1 cellular context compared by ENCODE assay signal in the genomic region with DNA sequence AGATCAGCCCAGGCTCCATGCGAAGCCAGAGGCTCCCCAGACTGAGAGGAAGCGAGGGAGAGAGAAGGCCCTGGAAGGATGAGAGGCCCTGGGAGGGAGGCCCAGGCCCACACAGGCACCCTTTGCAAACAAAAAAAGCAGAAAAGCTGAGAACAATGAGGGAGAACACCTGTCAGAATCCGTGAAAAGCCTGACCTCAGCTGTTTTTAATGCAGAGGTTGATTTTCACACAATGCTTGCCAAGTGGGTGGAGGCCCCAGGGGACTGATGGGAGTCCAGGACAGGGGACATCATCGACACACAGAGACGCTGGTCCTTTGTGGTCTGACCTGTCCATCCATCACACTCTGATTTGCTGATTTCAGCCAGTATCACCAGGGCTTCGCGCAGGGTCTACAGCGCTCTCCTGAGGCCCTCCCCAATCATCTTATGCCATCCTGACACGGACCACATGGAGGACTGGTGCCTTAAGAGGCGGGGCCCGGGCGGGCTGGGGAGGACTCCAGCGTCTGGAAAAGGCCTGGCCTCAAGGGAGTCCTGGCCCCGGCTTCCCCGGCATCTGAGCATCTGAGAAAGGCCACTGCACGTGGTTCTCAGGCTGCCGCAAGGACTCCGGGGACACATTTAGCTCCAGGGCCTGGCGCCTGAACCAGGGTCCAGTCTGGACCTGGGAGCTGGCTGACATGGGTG.
TF ChIP-seq lines count a peak whose summit lies in the region.

No MANE protein-coding gene starts in this region.

TF ChIP-seq in GM12878, 131 proteins besides CTCF, POLR2A, EP300 and RAD21:
- TF ChIP-seq NR2F1 (conservative IDR thresholded peaks at IDR 0.05) (peak; percentile 48; the same call in 1 of the 2 replicates), MEF2B (IDR thresholded peaks at IDR 0.05; ENCODE audit: partially characterized antibody, poor library complexity, severe bottlenecking) (peak; percentile 89), GABPA (IDR thresholded peaks at IDR 0.05; ENCODE audit: low read depth) (no peak), CBX3 (IDR thresholded peaks at IDR 0.05; ENCODE audit: borderline replicate concordance, low read depth) (no peak), IKZF1 (conservative IDR thresholded peaks at IDR 0.05) (peak; percentile 40; the same call in 1 of the 2 replicates), TARDBP (IDR thresholded peaks at IDR 0.05; ENCODE audit: borderline replicate concordance) (no peak), HCFC1 (IDR thresholded peaks at IDR 0.05; ENCODE audit: low read length) (no peak), SIN3A (IDR thresholded peaks at IDR 0.05; ENCODE audit: low read depth, low read length) (no peak), IRF4 (IDR thresholded peaks at IDR 0.05; ENCODE audit: low read depth, low read length) (no peak), MTA2 (IDR thresholded peaks at IDR 0.05; ENCODE audit: low read depth) (peak; percentile 43; the same call in 1 of the 2 replicates), CHD1 (IDR thresholded peaks at IDR 0.05; ENCODE audit: low read depth, low read length) (no peak), ZNF207 (IDR thresholded peaks at IDR 0.05; ENCODE audit: borderline replicate concordance) (no peak), HDAC2 (IDR thresholded peaks at IDR 0.05) (no peak), BHLHE40 (IDR thresholded peaks at IDR 0.05; ENCODE audit: borderline replicate concordance in 1 of 2, low read depth in 2 of 2, low read length in 1 of 2) (peak in 1 of 2 experiments; percentile 20; a peak in 1 of 4 replicates)
- TF ChIP-seq, protein P1, sequence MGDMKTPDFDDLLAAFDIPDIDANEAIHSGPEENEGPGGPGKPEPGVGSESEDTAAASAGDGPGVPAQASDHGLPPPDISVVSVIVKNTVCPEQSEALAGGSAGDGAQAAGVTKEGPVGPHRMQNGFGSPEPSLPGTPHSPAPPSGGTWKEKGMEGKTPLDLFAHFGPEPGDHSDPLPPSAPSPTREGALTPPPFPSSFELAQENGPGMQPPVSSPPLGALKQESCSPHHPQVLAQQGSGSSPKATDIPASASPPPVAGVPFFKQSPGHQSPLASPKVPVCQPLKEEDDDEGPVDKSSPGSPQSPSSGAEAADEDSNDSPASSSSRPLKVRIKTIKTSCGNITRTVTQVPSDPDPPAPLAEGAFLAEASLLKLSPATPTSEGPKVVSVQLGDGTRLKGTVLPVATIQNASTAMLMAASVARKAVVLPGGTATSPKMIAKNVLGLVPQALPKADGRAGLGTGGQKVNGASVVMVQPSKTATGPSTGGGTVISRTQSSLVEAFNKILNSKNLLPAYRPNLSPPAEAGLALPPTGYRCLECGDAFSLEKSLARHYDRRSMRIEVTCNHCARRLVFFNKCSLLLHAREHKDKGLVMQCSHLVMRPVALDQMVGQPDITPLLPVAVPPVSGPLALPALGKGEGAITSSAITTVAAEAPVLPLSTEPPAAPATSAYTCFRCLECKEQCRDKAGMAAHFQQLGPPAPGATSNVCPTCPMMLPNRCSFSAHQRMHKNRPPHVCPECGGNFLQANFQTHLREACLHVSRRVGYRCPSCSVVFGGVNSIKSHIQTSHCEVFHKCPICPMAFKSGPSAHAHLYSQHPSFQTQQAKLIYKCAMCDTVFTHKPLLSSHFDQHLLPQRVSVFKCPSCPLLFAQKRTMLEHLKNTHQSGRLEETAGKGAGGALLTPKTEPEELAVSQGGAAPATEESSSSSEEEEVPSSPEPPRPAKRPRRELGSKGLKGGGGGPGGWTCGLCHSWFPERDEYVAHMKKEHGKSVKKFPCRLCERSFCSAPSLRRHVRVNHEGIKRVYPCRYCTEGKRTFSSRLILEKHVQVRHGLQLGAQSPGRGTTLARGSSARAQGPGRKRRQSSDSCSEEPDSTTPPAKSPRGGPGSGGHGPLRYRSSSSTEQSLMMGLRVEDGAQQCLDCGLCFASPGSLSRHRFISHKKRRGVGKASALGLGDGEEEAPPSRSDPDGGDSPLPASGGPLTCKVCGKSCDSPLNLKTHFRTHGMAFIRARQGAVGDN (IDR thresholded peaks at IDR 0.05): 0 out of 2 replicates have a peak, but pooled peaks have one; percentile 16
- TF ChIP-seq, protein P2, sequence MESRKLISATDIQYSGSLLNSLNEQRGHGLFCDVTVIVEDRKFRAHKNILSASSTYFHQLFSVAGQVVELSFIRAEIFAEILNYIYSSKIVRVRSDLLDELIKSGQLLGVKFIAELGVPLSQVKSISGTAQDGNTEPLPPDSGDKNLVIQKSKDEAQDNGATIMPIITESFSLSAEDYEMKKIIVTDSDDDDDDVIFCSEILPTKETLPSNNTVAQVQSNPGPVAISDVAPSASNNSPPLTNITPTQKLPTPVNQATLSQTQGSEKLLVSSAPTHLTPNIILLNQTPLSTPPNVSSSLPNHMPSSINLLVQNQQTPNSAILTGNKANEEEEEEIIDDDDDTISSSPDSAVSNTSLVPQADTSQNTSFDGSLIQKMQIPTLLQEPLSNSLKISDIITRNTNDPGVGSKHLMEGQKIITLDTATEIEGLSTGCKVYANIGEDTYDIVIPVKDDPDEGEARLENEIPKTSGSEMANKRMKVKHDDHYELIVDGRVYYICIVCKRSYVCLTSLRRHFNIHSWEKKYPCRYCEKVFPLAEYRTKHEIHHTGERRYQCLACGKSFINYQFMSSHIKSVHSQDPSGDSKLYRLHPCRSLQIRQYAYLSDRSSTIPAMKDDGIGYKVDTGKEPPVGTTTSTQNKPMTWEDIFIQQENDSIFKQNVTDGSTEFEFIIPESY (IDR thresholded peaks at IDR 0.05): peak; percentile 44; the same call in 1 of the 2 replicates
